18 cellular contexts compared by ENCODE assay signal in the genomic region with DNA sequence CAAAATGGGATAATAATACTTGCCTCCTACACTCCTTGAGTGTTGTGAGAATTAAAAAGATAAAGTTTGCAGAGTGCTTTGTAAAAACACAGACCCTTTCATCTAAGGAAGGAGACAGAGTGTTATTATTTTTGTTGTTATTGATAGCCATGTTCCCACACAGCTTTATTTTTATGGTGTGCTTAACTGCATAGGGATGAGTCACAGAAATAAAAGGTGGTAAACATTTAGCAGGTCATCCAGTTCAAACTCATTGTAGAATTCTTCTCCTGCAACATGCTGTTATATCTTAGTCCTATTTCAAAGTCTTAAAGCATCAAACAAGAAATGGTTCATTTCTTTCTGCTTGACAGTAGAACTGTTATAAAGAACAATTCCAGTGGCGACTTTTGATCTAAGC.
DNase-seq lines count a peak whose midpoint lies in the region; ATAC-seq, FAIRE-seq and TF ChIP-seq lines count a peak whose summit lies in the region.
"Had no signal": no experiment of that assay in that cellular context is flagged by ENCODE, and none has a peak within 500 bp of the region (broad histone marks: within the 10 kb centered on the region; RNA-seq: fewer than 3 reads in every experiment).

No MANE protein-coding gene starts in this region.

- ATAC-seq in HCT116: peak; percentile 40

- no peaks in the 10 kb centered on the region for H3K79me2 ChIP-seq in HCT116 (ENCODE audit: insufficient read depth, low read length)

- TF ChIP-seq RAD21 in HCT116 (IDR thresholded peaks at IDR 0.05; ENCODE audit: low read depth): no peak

- no TSS peak for BruUV-seq in HCT116 (replicated peaks; lab: Mats Ljungman, UMichigan)

- DNase-seq in HCT116 (ENCODE audit: low read depth, low spot score) (no peak), M059J (ENCODE audit: low read depth) (peak; percentile 68), renal cortical epithelial cell (ENCODE audit: low read depth) (peak; percentile 77), C1 segment of cervical spinal cord (lab: John Stamatoyannopoulos, UW) (no peak), ecto neural progenitor cell (ENCODE audit: low spot score) (no peak), kidney tubule cell (ENCODE audit: low spot score) (no peak), GM19239 (ENCODE audit: insufficient read length, low spot score) (no peak)
- DNase-seq: AML-193; CD4-positive, CD25-positive, alpha-beta regulatory T cell; DMS 273 treated with DMSO at 0.1 percent for 48 hours; DND-41; GDM1; H7; IMR-90; KBM-7 had no signal

- no peak overlapping the region for H3K27ac ChIP-seq in HCT116 (ENCODE audit: low read depth, low read length)
- H3K27ac ChIP-seq: BLaER1 had no signal

- CTCF ChIA-PET in HCT116 (lab: Charles Lee): interaction anchor here (0.6 kb wide), 1 partner anchor 71 kb away, joined by 3 read pairs; no protein-coding TSS in a partner anchor

- no peaks in the 10 kb centered on the region for H3K9me2 ChIP-seq in HCT116 (ENCODE audit: insufficient read depth)

- no peaks in the 10 kb centered on the region for H3K27me3 ChIP-seq in HCT116 (ENCODE audit: insufficient read depth, low read length)
- H3K27me3 ChIP-seq: BLaER1 had no signal

- H3K4me3 ChIP-seq in HCT116 (replicated peaks in 1 of 2; ENCODE audit: low read depth in 1 of 2, low read length in 2 of 2): no peak overlapping the region
- H3K4me3 ChIP-seq: BLaER1 had no signal

- no peaks in the 10 kb centered on the region for H3K36me3 ChIP-seq in HCT116 (ENCODE audit: control insufficient read depth in 1 of 2, insufficient read depth in 2 of 2, low read length in 2 of 2)
- H3K36me3 ChIP-seq: BLaER1 had no signal

- no peak for TF ChIP-seq POLR2A in HCT116 (IDR thresholded peaks at IDR 0.05; ENCODE audit: borderline replicate concordance, extremely low read depth, insufficient read depth, insufficient read length)

- FAIRE-seq in endometrium (lab: Jason Lieb, UNC): peak; percentile 95
- FAIRE-seq in GM19239 (lab: Jason Lieb, UNC): no peak
- FAIRE-seq: GM12892 had no signal

- peak overlapping the region; percentile 31; the same call in 1 of the 2 replicates for H3K4me2 ChIP-seq in HCT116 (ENCODE audit: low read length)
- H3K4me2 ChIP-seq: BLaER1 had no signal

- RAD21 ChIA-PET in HCT116 (lab: Charles Lee; ENCODE audit: low non-redundant PET in 1 of 2, low total read pairs in 2 of 2, uncharacterized antibody in 2 of 2, unreplicated experiment in 2 of 2): interaction anchor here in 1 of 2 experiments (0.6 kb wide), 1 partner anchor 177 kb away, joined by 4 read pairs; no protein-coding TSS in a partner anchor

- intact Hi-C loops in HCT116 (cut with micrococcal nuclease): no loop called here

- POLR2A ChIA-PET in HCT116 (lab: Charles Lee): interaction anchor here (0.6 kb wide), 1 partner anchor 609 kb away, joined by 3 read pairs; no protein-coding TSS in a partner anchor

- H4K20me1 ChIP-seq in HCT116 (ENCODE audit: insufficient read depth): no peaks in the 10 kb centered on the region
- H4K20me1 ChIP-seq: BLaER1 had no signal

- no peak overlapping the region for H3K9ac ChIP-seq in HCT116 (ENCODE audit: low read length)
- H3K9ac ChIP-seq: BLaER1 had no signal

- H3K4me1 ChIP-seq in HCT116 (ENCODE audit: control insufficient read depth in 1 of 2, insufficient read depth in 2 of 2, low read length in 2 of 2): peaks cover 0 to 8% of the 10 kb centered on the region in 2 experiments; a peak in 3 of 4 replicates
- H3K4me1 ChIP-seq: BLaER1 had no signal

- H2AFZ ChIP-seq in HCT116 (ENCODE audit: low read depth, low read length, poor library complexity, severe bottlenecking): peak overlapping the region; percentile 77

- H3K9me3 ChIP-seq in HCT116 (ENCODE audit: control insufficient read depth in 1 of 2, insufficient read depth in 1 of 2, low read depth in 1 of 2, low read length in 2 of 2): no peaks in the 10 kb centered on the region
- H3K9me3 ChIP-seq: BLaER1 had no signal

- TF ChIP-seq CTCF in HCT116 (IDR thresholded peaks at IDR 0.05 in 2 of 3, conservative IDR thresholded peaks at IDR 0.05 in 1 of 3; ENCODE audit: borderline replicate concordance in 1 of 3, insufficient read depth in 1 of 3, low read depth in 2 of 3, low read length in 2 of 3): no peak

TF ChIP-seq in HCT116, 20 proteins besides CTCF, POLR2A, EP300 and RAD21:
- TF ChIP-seq CBX3 (IDR thresholded peaks at IDR 0.05; ENCODE audit: low read depth) (no peak), POLR2AphosphoS5 (IDR thresholded peaks at IDR 0.05; ENCODE audit: low read depth, low read length) (no peak), EZH2phosphoT487 (IDR thresholded peaks at IDR 0.05; ENCODE audit: borderline replicate concordance) (no peak), JUND (IDR thresholded peaks at IDR 0.05) (no peak), SP1 (IDR thresholded peaks at IDR 0.05; ENCODE audit: low read depth) (no peak), YY1 (IDR thresholded peaks at IDR 0.05; ENCODE audit: extremely low read depth, insufficient replicate concordance, low read depth, low read length) (no peak), SRF (IDR thresholded peaks at IDR 0.05; ENCODE audit: low read depth) (no peak), TCF7L2 (IDR thresholded peaks at IDR 0.05; ENCODE audit: borderline replicate concordance, extremely low read depth, insufficient read depth, insufficient read length) (no peak), ZFX (IDR thresholded peaks at IDR 0.05) (no peak), FOSL1 (IDR thresholded peaks at IDR 0.05; ENCODE audit: low read depth) (no peak)
- TF ChIP-seq, protein P1, sequence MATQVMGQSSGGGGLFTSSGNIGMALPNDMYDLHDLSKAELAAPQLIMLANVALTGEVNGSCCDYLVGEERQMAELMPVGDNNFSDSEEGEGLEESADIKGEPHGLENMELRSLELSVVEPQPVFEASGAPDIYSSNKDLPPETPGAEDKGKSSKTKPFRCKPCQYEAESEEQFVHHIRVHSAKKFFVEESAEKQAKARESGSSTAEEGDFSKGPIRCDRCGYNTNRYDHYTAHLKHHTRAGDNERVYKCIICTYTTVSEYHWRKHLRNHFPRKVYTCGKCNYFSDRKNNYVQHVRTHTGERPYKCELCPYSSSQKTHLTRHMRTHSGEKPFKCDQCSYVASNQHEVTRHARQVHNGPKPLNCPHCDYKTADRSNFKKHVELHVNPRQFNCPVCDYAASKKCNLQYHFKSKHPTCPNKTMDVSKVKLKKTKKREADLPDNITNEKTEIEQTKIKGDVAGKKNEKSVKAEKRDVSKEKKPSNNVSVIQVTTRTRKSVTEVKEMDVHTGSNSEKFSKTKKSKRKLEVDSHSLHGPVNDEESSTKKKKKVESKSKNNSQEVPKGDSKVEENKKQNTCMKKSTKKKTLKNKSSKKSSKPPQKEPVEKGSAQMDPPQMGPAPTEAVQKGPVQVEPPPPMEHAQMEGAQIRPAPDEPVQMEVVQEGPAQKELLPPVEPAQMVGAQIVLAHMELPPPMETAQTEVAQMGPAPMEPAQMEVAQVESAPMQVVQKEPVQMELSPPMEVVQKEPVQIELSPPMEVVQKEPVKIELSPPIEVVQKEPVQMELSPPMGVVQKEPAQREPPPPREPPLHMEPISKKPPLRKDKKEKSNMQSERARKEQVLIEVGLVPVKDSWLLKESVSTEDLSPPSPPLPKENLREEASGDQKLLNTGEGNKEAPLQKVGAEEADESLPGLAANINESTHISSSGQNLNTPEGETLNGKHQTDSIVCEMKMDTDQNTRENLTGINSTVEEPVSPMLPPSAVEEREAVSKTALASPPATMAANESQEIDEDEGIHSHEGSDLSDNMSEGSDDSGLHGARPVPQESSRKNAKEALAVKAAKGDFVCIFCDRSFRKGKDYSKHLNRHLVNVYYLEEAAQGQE (IDR thresholded peaks at IDR 0.05; ENCODE audit: low read depth): no peak
- TF ChIP-seq, protein P2, sequence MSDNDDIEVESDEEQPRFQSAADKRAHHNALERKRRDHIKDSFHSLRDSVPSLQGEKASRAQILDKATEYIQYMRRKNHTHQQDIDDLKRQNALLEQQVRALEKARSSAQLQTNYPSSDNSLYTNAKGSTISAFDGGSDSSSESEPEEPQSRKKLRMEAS (IDR thresholded peaks at IDR 0.05): no peak
- TF ChIP-seq, protein P3, sequence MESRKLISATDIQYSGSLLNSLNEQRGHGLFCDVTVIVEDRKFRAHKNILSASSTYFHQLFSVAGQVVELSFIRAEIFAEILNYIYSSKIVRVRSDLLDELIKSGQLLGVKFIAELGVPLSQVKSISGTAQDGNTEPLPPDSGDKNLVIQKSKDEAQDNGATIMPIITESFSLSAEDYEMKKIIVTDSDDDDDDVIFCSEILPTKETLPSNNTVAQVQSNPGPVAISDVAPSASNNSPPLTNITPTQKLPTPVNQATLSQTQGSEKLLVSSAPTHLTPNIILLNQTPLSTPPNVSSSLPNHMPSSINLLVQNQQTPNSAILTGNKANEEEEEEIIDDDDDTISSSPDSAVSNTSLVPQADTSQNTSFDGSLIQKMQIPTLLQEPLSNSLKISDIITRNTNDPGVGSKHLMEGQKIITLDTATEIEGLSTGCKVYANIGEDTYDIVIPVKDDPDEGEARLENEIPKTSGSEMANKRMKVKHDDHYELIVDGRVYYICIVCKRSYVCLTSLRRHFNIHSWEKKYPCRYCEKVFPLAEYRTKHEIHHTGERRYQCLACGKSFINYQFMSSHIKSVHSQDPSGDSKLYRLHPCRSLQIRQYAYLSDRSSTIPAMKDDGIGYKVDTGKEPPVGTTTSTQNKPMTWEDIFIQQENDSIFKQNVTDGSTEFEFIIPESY (IDR thresholded peaks at IDR 0.05; ENCODE audit: extremely low read depth, insufficient replicate concordance, low read length): no peak

Comparison
In these comparisons a context has a peak if more than half of its experiments do, and no peak if none do; other contexts are left out.
1. DNase-seq: peak in M059J (single experiment) and renal cortical epithelial cell (single experiment); none in HCT116 (single experiment), C1 segment of cervical spinal cord (0 of 14), ecto neural progenitor cell (single experiment), kidney tubule cell (single experiment) and GM19239 (single experiment).